Comparison of ENCODE assay signal across 6 cellular contexts in the genomic region with DNA sequence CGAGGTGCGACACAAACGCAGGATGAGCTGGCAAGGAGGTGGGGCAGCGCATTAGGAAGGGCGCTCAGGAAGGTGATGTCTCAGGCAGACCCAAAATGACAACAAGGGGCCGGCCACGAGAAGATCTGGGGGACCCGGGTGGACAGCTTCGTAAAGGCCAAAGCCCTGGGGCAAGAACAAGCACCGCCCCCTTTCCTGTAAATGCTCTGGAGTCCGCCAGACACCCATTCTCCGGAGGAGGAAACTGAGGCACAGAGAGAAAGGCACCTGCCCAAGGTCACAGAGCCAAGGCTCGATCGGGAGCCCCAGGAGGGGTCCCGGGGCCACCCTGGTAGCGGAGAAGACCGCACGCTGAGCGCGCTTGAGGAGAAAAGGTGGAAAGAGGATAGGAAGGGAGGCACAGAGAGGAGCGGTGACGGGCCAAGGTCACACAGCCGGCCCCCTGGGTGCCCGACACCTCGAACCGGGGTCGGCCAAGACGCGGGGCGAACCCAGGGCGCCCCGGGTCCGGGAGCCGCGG. TPM values are rescaled to one million over a fixed set of nuclear protein-coding genes. Genes with fewer than 3 reads are reported as not detected.
DNase-seq lines count a peak whose midpoint lies in the region; ATAC-seq, FAIRE-seq and TF ChIP-seq lines count a peak whose summit lies in the region.

No MANE protein-coding gene starts in this region.

- H3K4me3 ChIP-seq in WI38 (ENCODE audit: low read depth, low read length) = peak overlapping the region; percentile 99

- intact Hi-C loops in cardiac septum (cut with DNase I) = loop anchor here (1.0 kb wide), 1 partner anchor 58 kb away; a partner anchor contains a TSS

- DNase-seq in Daoy (ENCODE audit: low read depth) = peak; percentile 19
- DNase-seq in cardiac septum (ENCODE audit: low spot score) = peak; percentile 76
- DNase-seq in stimulated activated naive B cell treated with anti-CD40 and anti-IgM and Interleukin-4, amounts not matched to agents 10 μg/mL and 1 μg/mL and 100 μg/mL, for 72 hours = peak; percentile 4
- DNase-seq in H54 (ENCODE audit: insufficient read length, low spot score) = no peak
- no peak for DNase-seq in NCI-H2227 (lab: John Stamatoyannopoulos, UW; ENCODE audit: unreplicated experiment)

- ATAC-seq in stimulated activated naive B cell treated with anti-CD40 and anti-IgM and Interleukin-4, amounts not matched to agents 10 μg/mL and 1 μg/mL and 100 μg/mL, for 72 hours (replicated peaks) = no peak

- H3K4me1 Mint-ChIP-seq in stimulated activated naive B cell treated with anti-CD40 and anti-IgM and Interleukin-4, amounts not matched to agents 10 μg/mL and 1 μg/mL and 100 μg/mL, for 72 hours = peaks cover 34 to 71% of the 10 kb centered on the region in 2 donors

- peak overlapping the region; percentile 98 for H3K27ac Mint-ChIP-seq in stimulated activated naive B cell treated with anti-CD40 and anti-IgM and Interleukin-4, amounts not matched to agents 10 μg/mL and 1 μg/mL and 100 μg/mL, for 72 hours

- H3K4me3 Mint-ChIP-seq in stimulated activated naive B cell treated with anti-CD40 and anti-IgM and Interleukin-4, amounts not matched to agents 10 μg/mL and 1 μg/mL and 100 μg/mL, for 72 hours = peak overlapping the region; percentile 100

- no peak for FAIRE-seq in H54 (lab: Jason Lieb, UNC)

- no peak for TF ChIP-seq POLR2A in H54 (IDR thresholded peaks at IDR 0.05; ENCODE audit: low read depth, low read length)

- no peaks in the 10 kb centered on the region for H3K27me3 Mint-ChIP-seq in stimulated activated naive B cell treated with anti-CD40 and anti-IgM and Interleukin-4, amounts not matched to agents 10 μg/mL and 1 μg/mL and 100 μg/mL, for 72 hours

- H3K36me3 Mint-ChIP-seq in stimulated activated naive B cell treated with anti-CD40 and anti-IgM and Interleukin-4, amounts not matched to agents 10 μg/mL and 1 μg/mL and 100 μg/mL, for 72 hours = peaks cover 46 to 59% of the 10 kb centered on the region in 2 donors

- H3K9me3 Mint-ChIP-seq in stimulated activated naive B cell treated with anti-CD40 and anti-IgM and Interleukin-4, amounts not matched to agents 10 μg/mL and 1 μg/mL and 100 μg/mL, for 72 hours = no peaks in the 10 kb centered on the region

- no peak for TF ChIP-seq CTCF in WI38 (IDR thresholded peaks at IDR 0.05; ENCODE audit: low read depth, low read length)

RNA-seq across cellular contexts. Expression of a gene that starts 0.6 kb away (rescaled TPM):
- 29.7 and 32.4 TPM in 2 replicates for total RNA-seq in Daoy (2014; rRNA removed; shearing (Covaris generic))
- total RNA-seq in cardiac septum = 48.6 TPM

RNA-seq across cellular contexts. Expression of a gene that starts 0.9 kb away (rescaled TPM):
- total RNA-seq in Daoy (2014; rRNA removed; shearing (Covaris generic)) = 47.0 and 57.0 TPM in 2 replicates
- 67.4 TPM for total RNA-seq in cardiac septum

RNA-seq across cellular contexts. Expression of a gene that starts 54.3 kb away (rescaled TPM):
- 0.12 and 0.40 TPM in 2 replicates for total RNA-seq in Daoy (2014; rRNA removed; shearing (Covaris generic))
- total RNA-seq in cardiac septum = 0.16 TPM

RNA-seq across cellular contexts. Expression of a gene that starts 58.3 kb away (rescaled TPM):
- total RNA-seq in Daoy (2014; rRNA removed; shearing (Covaris generic)) = 70.3 and 76.2 TPM in 2 replicates
- 143 TPM for total RNA-seq in cardiac septum

RNA-seq across cellular contexts. Expression of a gene that starts 58.8 kb away (rescaled TPM):
- 2.2 and 6.3 TPM in 2 replicates for total RNA-seq in Daoy (2014; rRNA removed; shearing (Covaris generic))
- total RNA-seq in cardiac septum = 4.3 TPM

Comparison
In these comparisons a context has a peak if more than half of its experiments do, and no peak if none do; other contexts are left out.
1. DNase-seq: peak in Daoy (single experiment), cardiac septum (single experiment) and stimulated activated naive B cell treated with anti-CD40 and anti-IgM and Interleukin-4, amounts not matched to agents 10 μg/mL and 1 μg/mL and 100 μg/mL, for 72 hours (single experiment); none in H54 (single experiment) and NCI-H2227 (single experiment).